Comparison of ENCODE assay signal across 8 cellular contexts in the genomic region with DNA sequence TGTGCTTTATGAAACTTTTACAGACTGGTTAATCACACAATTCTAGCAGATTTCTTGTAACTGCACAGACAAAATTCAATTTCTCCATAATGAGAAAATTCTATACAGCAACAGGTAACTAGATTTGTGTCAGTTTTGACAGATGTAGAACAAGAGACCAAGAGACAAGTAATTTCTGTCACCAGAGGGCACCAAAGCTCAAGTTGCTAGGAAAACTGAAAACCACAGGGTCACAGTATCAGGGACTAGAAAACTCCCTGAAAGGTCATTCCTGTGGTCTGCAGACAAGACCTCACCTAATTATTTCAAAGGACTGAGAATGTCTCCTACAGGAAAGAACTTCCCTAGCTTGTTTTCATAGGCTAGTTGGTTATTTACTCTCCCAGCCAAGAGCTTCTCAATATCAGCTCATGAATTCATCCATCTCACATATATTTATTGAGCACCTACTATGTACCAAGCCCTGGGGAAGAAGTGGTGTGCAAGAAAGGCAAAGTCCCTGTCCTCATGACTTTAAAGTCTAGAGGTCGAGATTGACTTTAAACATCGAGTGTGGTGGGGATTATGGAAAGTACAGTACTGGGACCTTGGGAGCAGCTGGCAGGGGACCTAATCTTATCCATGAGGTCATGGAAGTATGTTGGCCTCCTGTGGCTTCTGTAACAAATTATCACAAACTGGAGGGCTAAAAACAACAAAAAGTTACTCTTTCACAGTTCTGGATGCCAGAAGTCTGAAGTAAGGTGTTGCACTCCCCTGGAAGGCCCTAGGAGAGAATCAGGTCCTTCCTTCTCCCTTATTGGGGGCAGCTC. TPM values are rescaled to one million over a fixed set of nuclear protein-coding genes. Genes with fewer than 3 reads are reported as not detected.
DNase-seq lines count a peak whose midpoint lies in the region; ATAC-seq and TF ChIP-seq lines count a peak whose summit lies in the region.

No MANE protein-coding gene starts in this region.

- peak; percentile 71 for TF ChIP-seq CTCF in AG04450 (IDR thresholded peaks at IDR 0.05; ENCODE audit: low read depth, low read length)
- TF ChIP-seq CTCF in epithelial cell of proximal tubule (conservative IDR thresholded peaks at IDR 0.05; ENCODE audit: low read depth, low read length) = peak; percentile 81
- TF ChIP-seq CTCF in mucosa of descending colon (IDR thresholded peaks at IDR 0.05) = peak; percentile 40

- POLR2A ChIA-PET in AG04450 (lab: Yijun Ruan, JAX) = interaction anchor here (1.0 kb wide), 1 partner anchor 47 kb away, joined by 5 read pairs; no protein-coding TSS in a partner anchor

- H3K27ac ChIP-seq in AG04450 (ENCODE audit: low read depth, low read length) (no peak overlapping the region), SK-N-MC (peak overlapping the region; percentile 48)

- CTCF ChIA-PET in AG04450 (lab: Charles Lee) = interaction anchor here (0.5 to 11.9 kb wide), 34 partner anchors 11 to 1114 kb away, joined by 3 to 232 read pairs (median 5); a partner anchor contains a TSS

- H3K9ac ChIP-seq in SK-N-MC (ENCODE audit: insufficient read length) = no peak overlapping the region

- intact Hi-C loops in mucosa of descending colon (cut with DNase I, micrococcal nuclease) = loop anchor here in 1 of 2 donors (10.0 kb wide), 1 partner anchor 51 kb away; no protein-coding TSS in a partner anchor

- in situ Hi-C loops in G401 (cut with HindIII; ENCODE audit: low sequenced_read_pairs) = no loop called here

- no peak for DNase-seq in AG04450 (ENCODE audit: low read depth, low spot score)
- DNase-seq in G401 (ENCODE audit: low spot score) = peak; percentile 57
- peak; percentile 62 for DNase-seq in LoVo (ENCODE audit: low spot score)
- no peak for DNase-seq in SK-N-MC (ENCODE audit: low read depth, low spot score)
- DNase-seq in epithelial cell of proximal tubule (ENCODE audit: low read depth) = no peak
- DNase-seq in mucosa of descending colon = peak in 1 of 3 donors; percentile 87

- H3K36me3 ChIP-seq in SK-N-MC (ENCODE audit: insufficient read depth, low read length) (no peaks in the 10 kb centered on the region), mucosa of descending colon (ENCODE audit: low read depth) (no peaks in the 10 kb centered on the region)

- H3K9me3 ChIP-seq in AG04450 (ENCODE audit: control insufficient read depth, insufficient read depth, low read length) (0 out of 2 replicates have a peak, but pooled peaks cover 1% of the 10 kb centered on the region), SK-N-MC (ENCODE audit: low read depth, low read length) (no peaks in the 10 kb centered on the region), mucosa of descending colon (no peaks in the 10 kb centered on the region)

- H3K4me1 ChIP-seq in mucosa of descending colon (ENCODE audit: low read depth) = no peaks in the 10 kb centered on the region

- ATAC-seq in mucosa of descending colon (peak; percentile 48), HG03025 (IDR thresholded peaks at IDR 0.05; ENCODE audit: low FRiP score, unreplicated experiment) (no peak), GM19397 (IDR thresholded peaks at IDR 0.05; ENCODE audit: unreplicated experiment) (no peak)

- no peak overlapping the region for H3K4me3 ChIP-seq in AG04450 (ENCODE audit: low read depth, low read length)
- no peak overlapping the region for H3K4me3 ChIP-seq in SK-N-MC
- H3K4me3 ChIP-seq in epithelial cell of proximal tubule (ENCODE audit: low read depth, low read length) = no peak overlapping the region
- no peak overlapping the region for H3K4me3 ChIP-seq in mucosa of descending colon

- H3K27me3 ChIP-seq in AG04450 (ENCODE audit: control insufficient read depth, insufficient read depth, low read length) = no peaks in the 10 kb centered on the region

RNA-seq across cellular contexts. Expression of a gene that starts 47.8 kb away (rescaled TPM):
- 21.5 and 24.9 TPM in 2 replicates for polyA plus RNA-seq in AG04450 (2011; rRNA removed)
- polyA minus RNA-seq in AG04450 (2011; rRNA and poly(A)+ RNA removed) = 33.4 and 38.2 TPM in 2 replicates
- total RNA-seq in G401 (2014; rRNA removed; shearing (Covaris generic)) = 9.6 and 11.9 TPM in 2 replicates
- total RNA-seq in epithelial cell of proximal tubule = 21.7 and 29.4 TPM in 2 replicates
- total RNA-seq in mucosa of descending colon = 10 to 100 TPM; 10.2 to 68.4 (median 24.8) TPM

Comparison
In these comparisons a context has a peak if more than half of its experiments do, and no peak if none do; other contexts are left out.
1. DNase-seq: peak in G401 (single experiment) and LoVo (single experiment); none in AG04450 (single experiment), SK-N-MC (single experiment) and epithelial cell of proximal tubule (single experiment).
2. Peak in every context shown above with its lines, with median percentiles within 50 percentile points of each other: CTCF ChIP-seq.